ENCODE assay signal across 15 cellular contexts in genomic region chr1:1246601-1247340, GRCh38. TPM values are rescaled to one million over a fixed set of nuclear protein-coding genes. Genes with fewer than 3 reads are reported as not detected.
DNase-seq lines count a peak whose midpoint lies in the region; ATAC-seq and TF ChIP-seq lines count a peak whose summit lies in the region.
"Had no signal": no experiment of that assay in that cellular context is flagged by ENCODE, and none has a peak within 500 bp of the region (broad histone marks: within the 10 kb centered on the region; RNA-seq: fewer than 3 reads in every experiment).

Gene C1QTNF12 (minus strand): TSS chr1:1246722. CDS start chr1:1246690, 32 bp downstream.

- no peaks in the 10 kb centered on the region for H4K20me1 ChIP-seq in GM23248 (ENCODE audit: insufficient read depth)

- H2AK5ac ChIP-seq in neuronal stem cell (ENCODE audit: low read depth, low read length): peak within 1 kb of the TSS; percentile 94

- H3K4ac ChIP-seq in neuronal stem cell (ENCODE audit: low read length): no peak within 1 kb of the TSS

- H3K18ac ChIP-seq in neuronal stem cell (ENCODE audit: low read length): peak within 1 kb of the TSS; percentile 94

- ATAC-seq in foreskin keratinocyte: peak; percentile 11
- ATAC-seq: activated CD4-positive, alpha-beta T cell treated with anti-CD3 and anti-CD28 coated beads for 36 hours had no signal

- no peaks in the 10 kb centered on the region for H3K9me2 ChIP-seq in GM23248 (ENCODE audit: insufficient read depth)

- no peaks in the 10 kb centered on the region for H3F3A ChIP-seq in GM23248 (ENCODE audit: insufficient read depth)

- H3K79me1 ChIP-seq in neuronal stem cell (ENCODE audit: low read depth, low read length): peaks cover under 1% of the 10 kb centered on the region

- in situ Hi-C loops in GM23248 (cut with MboI): no loop called here

- peak within 1 kb of the TSS; percentile 33 for H2BK15ac ChIP-seq in neuronal stem cell (ENCODE audit: low read length)

- no peaks in the 10 kb centered on the region for H3K27me3 ChIP-seq in GM23248 (replicated peaks; ENCODE audit: insufficient read depth)
- H3K27me3 ChIP-seq in NT2/D1 (ENCODE audit: insufficient read depth, insufficient read length): peaks cover 6% of the 10 kb centered on the region
- peaks cover 23% of the 10 kb centered on the region for H3K27me3 ChIP-seq in foreskin keratinocyte
- H3K27me3 ChIP-seq in neuronal stem cell (ENCODE audit: control insufficient read depth in 3 of 3, insufficient read depth in 3 of 3, low read depth in 1 of 3, low read length in 3 of 3): peaks cover 0 to 21% (median 17%) of the 10 kb centered on the region in 3 experiments

- no peak for TF ChIP-seq CTCF in foreskin keratinocyte (conservative IDR thresholded peaks at IDR 0.05)

- no peaks in the 10 kb centered on the region for H3K4me1 ChIP-seq in GM23248 (ENCODE audit: insufficient read depth)
- H3K4me1 ChIP-seq in NT2/D1 (ENCODE audit: insufficient read depth, insufficient read length): peaks cover 3% of the 10 kb centered on the region
- H3K4me1 ChIP-seq in foreskin keratinocyte: peaks cover 9% of the 10 kb centered on the region
- H3K4me1 ChIP-seq in neuronal stem cell (ENCODE audit: control insufficient read depth in 2 of 2, insufficient read depth in 1 of 2, low read depth in 1 of 2, low read length in 2 of 2): peaks cover 3 to 10% of the 10 kb centered on the region in 2 donors

- H2AFZ ChIP-seq in GM23248: no peak within 1 kb of the TSS
- peak within 1 kb of the TSS; percentile 11 for H2AFZ ChIP-seq in neuronal stem cell (ENCODE audit: low read length)

- H3K14ac ChIP-seq in neuronal stem cell (ENCODE audit: low read length): peak within 1 kb of the TSS; percentile 38

- DNase-seq in GM23248 (peak; percentile 59), NT2/D1 (ENCODE audit: low read depth, low spot score) (no peak), foreskin keratinocyte (no peak), neuronal stem cell (ENCODE audit: low spot score) (no peak), SHP77 treated with DMSO at 0.1 percent for 48 hours (lab: John Stamatoyannopoulos, UW) (no peak), NCI-H2029 (lab: John Stamatoyannopoulos, UW) (no peak), cardiac septum (ENCODE audit: low spot score) (no peak)
- DNase-seq: activated CD4-positive, alpha-beta T cell treated with anti-CD3 and anti-CD28 coated beads for 36 hours; activated naive CD8-positive, alpha-beta T cell treated with anti-CD3 and anti-CD28 coated beads, Interleukin-2, amount 10 ng/mL, durations not matched to agents 7 days and 5 days; CD4-positive, CD25-positive, alpha-beta regulatory T cell; glutamatergic neuron; kidney glomerular epithelial cell; NCI-H187; NCI-H82; SHP77 had no signal

- peak within 1 kb of the TSS; percentile 82 for H2BK12ac ChIP-seq in neuronal stem cell (ENCODE audit: low read length)

- H3K79me2 ChIP-seq in GM23248 (ENCODE audit: insufficient read depth): no peaks in the 10 kb centered on the region

- H3K4me2 ChIP-seq in GM23248 (ENCODE audit: unreplicated experiment) (peak within 1 kb of the TSS; percentile 39), neuronal stem cell (ENCODE audit: insufficient read depth, low read length, poor library complexity, severe bottlenecking) (peak within 1 kb of the TSS; percentile 54)

- H3K27ac ChIP-seq in GM23248: no peak within 1 kb of the TSS
- no peak within 1 kb of the TSS for H3K27ac ChIP-seq in foreskin keratinocyte
- H3K27ac ChIP-seq in neuronal stem cell (replicated peaks; ENCODE audit: low read length): no peak within 1 kb of the TSS

- peak within 1 kb of the TSS; percentile 17 for H4K8ac ChIP-seq in neuronal stem cell (ENCODE audit: low read depth, low read length)

- H2BK120ac ChIP-seq in neuronal stem cell (ENCODE audit: low read depth, low read length): peak within 1 kb of the TSS; percentile 61

- intact Hi-C loops in cardiac septum (cut with DNase I): no loop called here

- H3K9ac ChIP-seq in GM23248 (no peak within 1 kb of the TSS), NT2/D1 (ENCODE audit: insufficient read length, low read depth) (peak within 1 kb of the TSS; percentile 21), neuronal stem cell (ENCODE audit: low read depth, low read length, poor library complexity) (peak within 1 kb of the TSS; percentile 84)

- peak within 1 kb of the TSS; percentile 66 for H2BK5ac ChIP-seq in neuronal stem cell (ENCODE audit: low read length)

- WGBS in GM23248 (ENCODE audit: low coverage in 1 of 2, low lambda C conversion rate in 2 of 2, missing lambda C conversion rate in 2 of 2), 2 experiments: 11 to 16% methylated on average over 28 to 43 of the region's 72 CpGs
- WGBS in neuronal stem cell (ENCODE audit: extremely low coverage in 2 of 2, insufficient read length in 2 of 2, insufficient replicate concordance in 1 of 2), 2 donors: no CpG with 5 or more reads among the region's 72 CpGs

- H3K4me3 ChIP-seq in GM23248: 0 out of 2 replicates have a peak within 1 kb of the TSS, but pooled peaks have one; percentile 18
- H3K4me3 ChIP-seq in NT2/D1 (ENCODE audit: insufficient read length, low read depth): no peak within 1 kb of the TSS
- H3K4me3 ChIP-seq in neuronal stem cell (ENCODE audit: low read length in 2 of 2): peak within 1 kb of the TSS in 1 of 2 donors; percentile 54

- peak within 1 kb of the TSS; percentile 91 for H3K23ac ChIP-seq in neuronal stem cell (ENCODE audit: low read depth, low read length, poor library complexity)

- H3K36me3 ChIP-seq in GM23248 (ENCODE audit: low read depth): no peaks in the 10 kb centered on the region
- peaks cover 10% of the 10 kb centered on the region for H3K36me3 ChIP-seq in NT2/D1 (ENCODE audit: insufficient read depth, insufficient read length, low read length)
- no peaks in the 10 kb centered on the region for H3K36me3 ChIP-seq in neuronal stem cell (replicated peaks in 1 of 2; ENCODE audit: control insufficient read depth in 2 of 2, insufficient read depth in 2 of 2, low read length in 2 of 2)

- H4K91ac ChIP-seq in neuronal stem cell (ENCODE audit: low read depth, low read length, poor library complexity): no peak within 1 kb of the TSS

- H3K9me3 ChIP-seq in GM23248 (ENCODE audit: low read depth) (no peaks in the 10 kb centered on the region), NT2/D1 (ENCODE audit: insufficient read depth, low read length) (no peaks in the 10 kb centered on the region), neuronal stem cell (replicated peaks in 1 of 2; ENCODE audit: control insufficient read depth in 2 of 2, insufficient read depth in 1 of 2, low read depth in 1 of 2, low read length in 2 of 2) (no peaks in the 10 kb centered on the region)

RNA-seq across cellular contexts. Expression of gene C1QTNF12, which starts in this region (rescaled TPM):
- 0.38 and 3.1 TPM in 2 replicates for total RNA-seq in GM23248 (2014; rRNA removed; shearing (Covaris generic))
- polyA plus RNA-seq in GM23248 (2016; fragmentation: Nextera tagmentation; extraction: Ambion mirVana): 2.0 and 2.1 TPM in 2 replicates
- total RNA-seq in foreskin keratinocyte: 0.53 and 1.0 TPM in 2 replicates
- 0.75 and 1.1 TPM in 2 replicates for polyA plus RNA-seq in foreskin keratinocyte
- polyA plus RNA-seq in neuronal stem cell (2013, experiment 1 of 2): 4.0 TPM
- polyA plus RNA-seq in neuronal stem cell (2013, experiment 2 of 2): 4.6 TPM
- total RNA-seq in cardiac septum: 2.6 TPM
